ENCODE assay signal across 8 cellular contexts in genomic region chr1:100036718-100037664, GRCh38.
A peak's percentile ranks its signal among the peaks of the same experiment; 100 is the strongest.
DNase-seq lines count a peak whose midpoint lies in the region; ATAC-seq and TF ChIP-seq lines count a peak whose summit lies in the region.

No MANE protein-coding gene starts in this region.

- H3K36me3 ChIP-seq in SJSA1 (peaks cover 11% of the 10 kb centered on the region), endodermal cell (ENCODE audit: control insufficient read depth, insufficient read depth, low read length) (no peaks in the 10 kb centered on the region)

- H3K4me3 ChIP-seq in SJSA1 (peak overlapping the region; percentile 82), endodermal cell (ENCODE audit: low read length) (peak overlapping the region; percentile 95)

- CTCF ChIA-PET in HEK293T (lab: Yijun Ruan, JAX): interaction anchor here (0.6 kb wide), 2 partner anchors 259 to 418 kb away, joined by 3 to 6 read pairs; no protein-coding TSS in a partner anchor

- no peak for TF ChIP-seq CTCF in endodermal cell (conservative IDR thresholded peaks at IDR 0.05)

- H3K36me3 Mint-ChIP-seq in endodermal cell (ENCODE audit: low read depth): peaks cover 12% of the 10 kb centered on the region

- H3K27me3 Mint-ChIP-seq in endodermal cell (ENCODE audit: insufficient read depth): no peaks in the 10 kb centered on the region

- H3K4me1 ChIP-seq in SJSA1 (replicated peaks): peaks cover 5% of the 10 kb centered on the region; the same call in 1 of the 2 replicates
- no peaks in the 10 kb centered on the region for H3K4me1 ChIP-seq in endodermal cell (ENCODE audit: control insufficient read depth, insufficient read depth, low read length)

- WGBS in endodermal cell (ENCODE audit: insufficient coverage in 1 of 2, insufficient read length in 1 of 2), 2 experiments: 22 to 59% methylated on average over 3 to 11 of the region's 11 CpGs

- no peaks in the 10 kb centered on the region for H3K27me3 ChIP-seq in SJSA1 (replicated peaks)
- H3K27me3 ChIP-seq in endodermal cell (ENCODE audit: control insufficient read depth, insufficient read depth, low read length, poor library complexity, severe bottlenecking): no peaks in the 10 kb centered on the region

- H3K27ac ChIP-seq in SJSA1 (peak overlapping the region; percentile 89), endodermal cell (ENCODE audit: low read depth, low read length) (peak overlapping the region; percentile 81)

- peak overlapping the region; percentile 94 for H3K4me3 Mint-ChIP-seq in endodermal cell

- H3K27ac Mint-ChIP-seq in endodermal cell: peak overlapping the region; percentile 99

- no peaks in the 10 kb centered on the region for H3K9me3 Mint-ChIP-seq in endodermal cell

- H3K9me3 ChIP-seq in SJSA1 (replicated peaks): no peaks in the 10 kb centered on the region
- H3K9me3 ChIP-seq in endodermal cell (ENCODE audit: control insufficient read depth, low read length): no peaks in the 10 kb centered on the region

- POLR2A ChIA-PET in HEK293T (lab: Yijun Ruan, JAX): interaction anchor here (1.1 to 1.7 kb wide), 9 partner anchors 10 to 422 kb away, joined by 3 to 15 read pairs (median 4); partner anchors contain the start of genes AGL, RTCA and SLC35A3

- DNase-seq in DMS53 (lab: John Stamatoyannopoulos, UW) (peak; percentile 78), HEK293T (ENCODE audit: extremely low spot score) (peak; percentile 12), SJSA1 (ENCODE audit: low read depth in 1 of 2, low spot score in 2 of 2) (peak in 1 of 2 experiments; percentile 5), endodermal cell (peak; percentile 62), myocyte (ENCODE audit: low read depth) (peak; percentile 30), NCI-H2171 treated with DMSO at 0.1 percent for 48 hours (lab: John Stamatoyannopoulos, UW) (no peak)
- DNase-seq in effector CD4-positive, alpha-beta T cell: no peak

- H3K9ac ChIP-seq in endodermal cell (ENCODE audit: extremely low read depth, low read length, poor library complexity, severe bottlenecking): peak overlapping the region; percentile 94

- no peak for ATAC-seq in GM21423 (IDR thresholded peaks at IDR 0.05; ENCODE audit: unreplicated experiment)

- H3K4me1 Mint-ChIP-seq in endodermal cell: peaks cover 19% of the 10 kb centered on the region

TF ChIP-seq in HEK293T, 16 proteins besides CTCF, POLR2A, EP300 and RAD21:
- TF ChIP-seq NFRKB (IDR thresholded peaks at IDR 0.05): no peak
- 0 out of 2 replicates have a peak, but pooled peaks have one; percentile 31 for TF ChIP-seq L3MBTL2 (conservative IDR thresholded peaks at IDR 0.05)

Comparison
In these comparisons a context has a peak if more than half of its experiments do, and no peak if none do; other contexts are left out.
1. DNase-seq: peak in DMS53 (single experiment), HEK293T (single experiment), endodermal cell (single experiment) and myocyte (single experiment); none in effector CD4-positive, alpha-beta T cell (single experiment) and NCI-H2171 treated with DMSO at 0.1 percent for 48 hours (single experiment).